1 cellular context compared by ENCODE assay signal in the genomic region with DNA sequence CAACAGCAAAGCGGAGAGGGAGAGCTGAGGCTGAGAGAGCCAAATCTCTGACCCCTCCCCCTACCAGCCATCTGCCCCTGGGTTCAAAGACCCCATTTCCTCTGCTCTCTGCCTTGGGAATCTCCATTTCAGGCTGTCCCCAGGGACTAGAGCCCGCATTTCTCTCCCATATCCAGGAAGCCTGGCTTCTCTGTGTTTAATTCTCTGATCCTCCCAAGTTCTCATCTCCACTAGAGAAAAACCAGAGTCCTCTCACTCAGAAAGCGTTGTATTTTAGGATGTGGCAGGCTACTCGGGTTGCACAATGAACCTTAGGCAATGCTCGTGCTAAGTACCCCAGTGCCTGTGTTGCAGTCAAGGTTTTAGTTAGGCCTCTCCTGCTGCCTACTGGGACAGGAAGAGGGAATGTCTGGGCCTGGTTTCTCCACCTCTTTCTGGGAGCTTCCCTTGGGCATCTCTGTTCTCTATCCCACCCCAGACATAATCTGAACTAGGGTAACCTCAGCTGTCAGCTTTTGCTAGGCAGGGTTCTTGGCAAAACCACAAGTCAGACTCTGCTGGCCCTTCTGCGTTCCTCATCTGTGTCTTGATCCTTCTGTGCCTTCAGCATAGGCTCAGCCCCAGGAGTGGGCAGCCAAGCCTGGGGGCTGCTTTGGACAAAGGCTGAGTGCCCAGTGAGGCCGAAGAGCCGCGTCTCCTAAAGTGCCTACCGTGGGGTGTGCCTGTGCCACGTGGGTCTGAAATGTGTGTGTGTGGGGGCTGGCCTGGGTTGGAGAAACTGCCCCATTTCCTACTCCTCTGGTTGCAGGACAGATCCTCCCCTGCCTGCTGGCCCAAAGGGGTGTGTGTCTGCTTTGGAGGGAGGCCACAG.
TF ChIP-seq lines count a peak whose summit lies in the region.

No MANE protein-coding gene starts in this region.

TF ChIP-seq in HepG2, 621 proteins besides CTCF, POLR2A, EP300 and RAD21 (continued from another document and continues in another):
- TF ChIP-seq, protein P1, sequence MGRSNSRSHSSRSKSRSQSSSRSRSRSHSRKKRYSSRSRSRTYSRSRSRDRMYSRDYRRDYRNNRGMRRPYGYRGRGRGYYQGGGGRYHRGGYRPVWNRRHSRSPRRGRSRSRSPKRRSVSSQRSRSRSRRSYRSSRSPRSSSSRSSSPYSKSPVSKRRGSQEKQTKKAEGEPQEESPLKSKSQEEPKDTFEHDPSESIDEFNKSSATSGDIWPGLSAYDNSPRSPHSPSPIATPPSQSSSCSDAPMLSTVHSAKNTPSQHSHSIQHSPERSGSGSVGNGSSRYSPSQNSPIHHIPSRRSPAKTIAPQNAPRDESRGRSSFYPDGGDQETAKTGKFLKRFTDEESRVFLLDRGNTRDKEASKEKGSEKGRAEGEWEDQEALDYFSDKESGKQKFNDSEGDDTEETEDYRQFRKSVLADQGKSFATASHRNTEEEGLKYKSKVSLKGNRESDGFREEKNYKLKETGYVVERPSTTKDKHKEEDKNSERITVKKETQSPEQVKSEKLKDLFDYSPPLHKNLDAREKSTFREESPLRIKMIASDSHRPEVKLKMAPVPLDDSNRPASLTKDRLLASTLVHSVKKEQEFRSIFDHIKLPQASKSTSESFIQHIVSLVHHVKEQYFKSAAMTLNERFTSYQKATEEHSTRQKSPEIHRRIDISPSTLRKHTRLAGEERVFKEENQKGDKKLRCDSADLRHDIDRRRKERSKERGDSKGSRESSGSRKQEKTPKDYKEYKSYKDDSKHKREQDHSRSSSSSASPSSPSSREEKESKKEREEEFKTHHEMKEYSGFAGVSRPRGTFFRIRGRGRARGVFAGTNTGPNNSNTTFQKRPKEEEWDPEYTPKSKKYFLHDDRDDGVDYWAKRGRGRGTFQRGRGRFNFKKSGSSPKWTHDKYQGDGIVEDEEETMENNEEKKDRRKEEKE (IDR thresholded peaks at IDR 0.05) = no peak
- 0 out of 2 replicates have a peak, but pooled peaks have one; percentile 20 for TF ChIP-seq GMEB1 (CRISPR knock-in tag; IDR thresholded peaks at IDR 0.05; ENCODE audit: borderline replicate concordance)
- no peak for TF ChIP-seq REST (IDR thresholded peaks at IDR 0.05; ENCODE audit: borderline replicate concordance in 1 of 2, low read depth in 1 of 2, low read length in 2 of 2)
- TF ChIP-seq, protein P2, sequence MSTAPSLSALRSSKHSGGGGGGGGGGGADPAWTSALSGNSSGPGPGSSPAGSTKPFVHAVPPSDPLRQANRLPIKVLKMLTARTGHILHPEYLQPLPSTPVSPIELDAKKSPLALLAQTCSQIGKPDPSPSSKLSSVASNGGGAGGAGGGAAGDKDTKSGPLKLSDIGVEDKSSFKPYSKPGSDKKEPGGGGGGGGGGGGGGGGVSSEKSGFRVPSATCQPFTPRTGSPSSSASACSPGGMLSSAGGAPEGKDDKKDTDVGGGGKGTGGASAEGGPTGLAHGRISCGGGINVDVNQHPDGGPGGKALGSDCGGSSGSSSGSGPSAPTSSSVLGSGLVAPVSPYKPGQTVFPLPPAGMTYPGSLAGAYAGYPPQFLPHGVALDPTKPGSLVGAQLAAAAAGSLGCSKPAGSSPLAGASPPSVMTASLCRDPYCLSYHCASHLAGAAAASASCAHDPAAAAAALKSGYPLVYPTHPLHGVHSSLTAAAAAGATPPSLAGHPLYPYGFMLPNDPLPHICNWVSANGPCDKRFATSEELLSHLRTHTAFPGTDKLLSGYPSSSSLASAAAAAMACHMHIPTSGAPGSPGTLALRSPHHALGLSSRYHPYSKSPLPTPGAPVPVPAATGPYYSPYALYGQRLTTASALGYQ (CRISPR knock-in tag; IDR thresholded peaks at IDR 0.05) = no peak
- 0 out of 2 replicates have a peak, but pooled peaks have one; percentile 19 for TF ChIP-seq GATAD2A (CRISPR knock-in tag; IDR thresholded peaks at IDR 0.05)
- no peak for TF ChIP-seq SIX1 (CRISPR knock-in tag; IDR thresholded peaks at IDR 0.05; ENCODE audit: borderline replicate concordance)
- no peak for TF ChIP-seq ISL2 (CRISPR knock-in tag; IDR thresholded peaks at IDR 0.05)
- no peak for TF ChIP-seq ZNF550 (CRISPR knock-in tag; IDR thresholded peaks at IDR 0.05; ENCODE audit: borderline replicate concordance)
- TF ChIP-seq ZNF749 (CRISPR knock-in tag; IDR thresholded peaks at IDR 0.05; ENCODE audit: borderline replicate concordance) = no peak
- no peak for TF ChIP-seq ZNF670 (CRISPR knock-in tag; IDR thresholded peaks at IDR 0.05; ENCODE audit: borderline replicate concordance)
- TF ChIP-seq, protein P3, sequence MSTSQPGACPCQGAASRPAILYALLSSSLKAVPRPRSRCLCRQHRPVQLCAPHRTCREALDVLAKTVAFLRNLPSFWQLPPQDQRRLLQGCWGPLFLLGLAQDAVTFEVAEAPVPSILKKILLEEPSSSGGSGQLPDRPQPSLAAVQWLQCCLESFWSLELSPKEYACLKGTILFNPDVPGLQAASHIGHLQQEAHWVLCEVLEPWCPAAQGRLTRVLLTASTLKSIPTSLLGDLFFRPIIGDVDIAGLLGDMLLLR (CRISPR knock-in tag; IDR thresholded peaks at IDR 0.05) = 0 out of 2 replicates have a peak, but pooled peaks have one; percentile 22
- TF ChIP-seq ZIK1 (CRISPR knock-in tag; IDR thresholded peaks at IDR 0.05; ENCODE audit: borderline replicate concordance, low read depth) = no peak
- TF ChIP-seq ZBTB46 (CRISPR knock-in tag; IDR thresholded peaks at IDR 0.05; ENCODE audit: borderline replicate concordance) = no peak
- TF ChIP-seq HNF4A (CRISPR knock-in tag; IDR thresholded peaks at IDR 0.05) = peak; percentile 55
- no peak for TF ChIP-seq ZNF598 (CRISPR knock-in tag; IDR thresholded peaks at IDR 0.05; ENCODE audit: borderline replicate concordance)
- no peak for TF ChIP-seq CBX5 (CRISPR knock-in tag; IDR thresholded peaks at IDR 0.05; ENCODE audit: borderline replicate concordance)
- peak; percentile 1; the same call in 1 of the 2 replicates for TF ChIP-seq STAG1 (CRISPR knock-in tag; IDR thresholded peaks at IDR 0.05)
- peak; percentile 43; the same call in 1 of the 2 replicates for TF ChIP-seq ZSCAN25 (CRISPR knock-in tag; IDR thresholded peaks at IDR 0.05)
- peak; percentile 58; the same call in 1 of the 2 replicates for TF ChIP-seq ZFX (CRISPR knock-in tag; IDR thresholded peaks at IDR 0.05; ENCODE audit: low read depth)
- TF ChIP-seq ZBTB7B (CRISPR knock-in tag; IDR thresholded peaks at IDR 0.05) = 0 out of 2 replicates have a peak, but pooled peaks have one; percentile 44
- no peak for TF ChIP-seq FUBP1 (CRISPR knock-in tag; IDR thresholded peaks at IDR 0.05; ENCODE audit: borderline replicate concordance)
- no peak for TF ChIP-seq ZBTB42 (CRISPR knock-in tag; IDR thresholded peaks at IDR 0.05)
- no peak for TF ChIP-seq CENPBD1 (CRISPR knock-in tag; IDR thresholded peaks at IDR 0.05; ENCODE audit: borderline replicate concordance, low read depth)
- TF ChIP-seq ZNF138 (CRISPR knock-in tag; IDR thresholded peaks at IDR 0.05; ENCODE audit: low read depth) = no peak
- TF ChIP-seq MED13 (CRISPR knock-in tag; IDR thresholded peaks at IDR 0.05) = no peak
- peak; percentile 28; the same call in 1 of the 2 replicates for TF ChIP-seq ZMYM4 (CRISPR knock-in tag; IDR thresholded peaks at IDR 0.05)
- 0 out of 2 replicates have a peak, but pooled peaks have one; percentile 7 for TF ChIP-seq TARDBP (CRISPR knock-in tag; IDR thresholded peaks at IDR 0.05)
- TF ChIP-seq BCL3 (CRISPR knock-in tag; IDR thresholded peaks at IDR 0.05) = no peak
- peak; percentile 40 for TF ChIP-seq ZNF687 (CRISPR knock-in tag; IDR thresholded peaks at IDR 0.05)
